In the genomic region with DNA sequence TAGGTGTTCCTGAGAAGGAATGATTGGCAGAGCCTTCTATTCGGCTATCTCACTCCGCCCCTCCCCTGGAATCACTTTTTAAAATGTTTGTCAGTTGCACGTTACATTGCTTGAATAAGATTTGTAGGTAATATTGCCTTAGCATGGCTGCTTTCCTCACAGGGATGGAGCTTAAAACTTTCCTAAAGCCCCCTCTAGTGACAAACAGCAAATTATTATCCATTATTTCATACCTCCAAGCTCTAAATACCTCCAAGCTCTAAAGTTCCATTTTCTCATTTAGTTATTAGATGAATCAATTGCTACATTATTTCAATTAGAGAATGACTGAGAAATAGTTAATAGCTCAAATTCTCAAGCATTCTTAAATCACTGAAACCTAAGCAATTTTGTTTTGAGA, we compare ENCODE assay signal across 10 cellular contexts. TPM values are rescaled to one million over a fixed set of nuclear protein-coding genes. Genes with fewer than 3 reads are reported as not detected.
DNase-seq lines count a peak whose midpoint lies in the region; ATAC-seq and TF ChIP-seq lines count a peak whose summit lies in the region.
"Had no signal": no experiment of that assay in that cellular context is flagged by ENCODE, and none has a peak within 500 bp of the region (broad histone marks: within the 10 kb centered on the region; RNA-seq: fewer than 3 reads in every experiment).

No MANE protein-coding gene starts in this region.

- H3K79me1 ChIP-seq in H9 (ENCODE audit: insufficient read depth, low read depth, low read length, poor library complexity, severe bottlenecking) = no peaks in the 10 kb centered on the region

- no peak overlapping the region for H2BK20ac ChIP-seq in H9 (ENCODE audit: low read depth, low read length, poor library complexity, severe bottlenecking)

- no peaks in the 10 kb centered on the region for H3K36me3 ChIP-seq in BE2C
- H3K36me3 ChIP-seq: esophagus squamous epithelium, suprapubic skin had no signal

- no peak overlapping the region for H3K4me2 ChIP-seq in H9 (ENCODE audit: insufficient read depth, insufficient read length, low read length)

- no peak overlapping the region for H4K91ac ChIP-seq in H9 (ENCODE audit: insufficient read length, low read depth, low read length)

- H3K4me3 ChIP-seq in BE2C (ENCODE audit: low read depth, low read length) = no peak overlapping the region
- H3K4me3 ChIP-seq: esophagus squamous epithelium, suprapubic skin had no signal

- no peak for DNase-seq in BE2C
- DNase-seq in H9 = no peak
- DNase-seq in SHP77 (lab: John Stamatoyannopoulos, UW) = peak; percentile 9 to 37
- DNase-seq in iPS-NIHi7 (ENCODE audit: extremely low spot score) = peak; percentile 17
- DNase-seq in SKM-1 treated with dmso at 0.1 percent for 144 hours (lab: John Stamatoyannopoulos, UW; ENCODE audit: unreplicated experiment) = no peak
- DNase-seq in nephron progenitor cell = no peak
- no peak for DNase-seq in activated CD8-positive, alpha-beta memory T cell treated with anti-CD3 and anti-CD28 coated beads, Interleukin-2, amount 50 U/mL, for 4 hours
- DNase-seq: esophagus squamous epithelium had no signal

- no peaks in the 10 kb centered on the region for H3K4me1 ChIP-seq in BE2C
- H3K4me1 ChIP-seq in H9 (ENCODE audit: insufficient read depth, low read length) = no peaks in the 10 kb centered on the region; the same call in 1 of the 2 replicates

- H3K27ac Mint-ChIP-seq in H9 = no peak overlapping the region
- no peak overlapping the region for H3K27ac Mint-ChIP-seq in nephron progenitor cell

- H2AFZ ChIP-seq in H9 (ENCODE audit: low read length) = peak overlapping the region; percentile 9

- H2BK15ac ChIP-seq in H9 (ENCODE audit: low read depth, low read length) = no peak overlapping the region

- no peaks in the 10 kb centered on the region for H3K79me2 ChIP-seq in H9 (ENCODE audit: insufficient read depth, low read length)

- no peak overlapping the region for H3K14ac ChIP-seq in H9 (ENCODE audit: insufficient read depth, low read length)

- H3K36me3 Mint-ChIP-seq in H9 (ENCODE audit: insufficient read depth in 1 of 3, low read depth in 3 of 3) = no peaks in the 10 kb centered on the region; a peak in 2 of 7 replicates
- no peaks in the 10 kb centered on the region for H3K36me3 Mint-ChIP-seq in nephron progenitor cell (ENCODE audit: low read depth)

- no CpG with 5 or more reads among the region's 3 CpGs for WGBS in H9 (ENCODE audit: extremely low coverage, insufficient read length, low lambda C conversion rate)

- no peak overlapping the region for H2BK12ac ChIP-seq in H9 (ENCODE audit: insufficient read length, low read depth, low read length)

- H2AK5ac ChIP-seq in H9 (ENCODE audit: insufficient read length, low read length) = no peak overlapping the region

- H3K4me3 Mint-ChIP-seq in H9 (no peak overlapping the region), nephron progenitor cell (no peak overlapping the region)

- ATAC-seq in GM18909 (IDR thresholded peaks at IDR 0.05; ENCODE audit: poor library complexity, unreplicated experiment) = no peak

- no peak overlapping the region for H3K23ac ChIP-seq in H9 (ENCODE audit: insufficient read length, low read depth, low read length)

- H4K5ac ChIP-seq in H9 (ENCODE audit: insufficient read length, low read depth, low read length) = no peak overlapping the region

- no peak overlapping the region for H2BK120ac ChIP-seq in H9 (ENCODE audit: low read depth, low read length, poor library complexity, severe bottlenecking)

- H3K27me3 Mint-ChIP-seq in H9 (ENCODE audit: low read depth) (peaks cover 6% of the 10 kb centered on the region), nephron progenitor cell (ENCODE audit: low read depth, poor library complexity) (peaks cover 37% of the 10 kb centered on the region)

- no peak overlapping the region for H2BK5ac ChIP-seq in H9 (ENCODE audit: insufficient read length, low read length)

- H4K8ac ChIP-seq in H9 (replicated peaks; ENCODE audit: insufficient read length, low read depth, low read length) = no peak overlapping the region

- H3K27me3 ChIP-seq in BE2C (0 out of 2 replicates have a peak, but pooled peaks cover 3% of the 10 kb centered on the region), H9 (ENCODE audit: insufficient read depth, low read length) (no peaks in the 10 kb centered on the region)
- H3K27me3 ChIP-seq: suprapubic skin had no signal

- TF ChIP-seq CTCF in BE2C (IDR thresholded peaks at IDR 0.05; ENCODE audit: low read depth, low read length) = peak; percentile 54
- TF ChIP-seq CTCF in H9 (conservative IDR thresholded peaks at IDR 0.05) = peak; percentile 32; the same call in 1 of the 3 replicates
- no peak for TF ChIP-seq CTCF in nephron progenitor cell (IDR thresholded peaks at IDR 0.05)

- H3K9me3 ChIP-seq in BE2C (no peaks in the 10 kb centered on the region), H9 (ENCODE audit: control insufficient read depth, low read depth, low read length) (no peaks in the 10 kb centered on the region)
- H3K9me3 ChIP-seq: esophagus squamous epithelium, suprapubic skin had no signal

- no peak overlapping the region for H3K56ac ChIP-seq in H9 (ENCODE audit: insufficient read length, low read depth, low read length)

- H3T11ph ChIP-seq in H9 (ENCODE audit: low read length) = no peak overlapping the region

- H3K18ac ChIP-seq in H9 (ENCODE audit: insufficient read length, low read depth, low read length) = no peak overlapping the region

- peaks cover 6 to 9% of the 10 kb centered on the region in 2 experiments for H3K9me3 Mint-ChIP-seq in H9
- H3K9me3 Mint-ChIP-seq in nephron progenitor cell = peaks cover 11% of the 10 kb centered on the region

- no peak overlapping the region for H3K4ac ChIP-seq in H9 (ENCODE audit: low read depth, low read length)

- no peak overlapping the region for H3K9ac ChIP-seq in H9 (ENCODE audit: extremely low read depth, insufficient read length, low read length)

- H4K20me1 ChIP-seq in H9 (ENCODE audit: control insufficient read depth, insufficient read depth, insufficient read length) = no peaks in the 10 kb centered on the region

- no peaks in the 10 kb centered on the region for H3K23me2 ChIP-seq in H9 (ENCODE audit: insufficient read length, low read depth, low read length, poor library complexity, severe bottlenecking)

- H3K4me1 Mint-ChIP-seq in H9 (peaks cover 16 to 19% of the 10 kb centered on the region in 2 experiments), nephron progenitor cell (peaks cover 5% of the 10 kb centered on the region)

- no peak overlapping the region for H3K27ac ChIP-seq in H9 (ENCODE audit: insufficient read length, low read depth, low read length)
- H3K27ac ChIP-seq: esophagus squamous epithelium, suprapubic skin had no signal

RNA-seq across cellular contexts. Expression of gene SPATA7, which starts 5.1 kb away (rescaled TPM):
- 8.1 TPM for polyA plus RNA-seq in BE2C (2012; ENCODE audit: insufficient read depth, insufficient read length, low read depth)
- 5.3 and 6.0 TPM in 2 replicates for total RNA-seq in H9 (2021)

RNA-seq across cellular contexts. Expression of gene KCNK10, which starts 57.3 kb away (rescaled TPM):
- polyA plus RNA-seq in BE2C (2012; ENCODE audit: insufficient read depth, insufficient read length, low read depth) = 0.31 TPM
- 0.29 and 0.33 TPM in 2 replicates for total RNA-seq in H9 (2021)

Comparison
In these comparisons a context has a peak if more than half of its experiments do, and no peak if none do; other contexts are left out.
1. DNase-seq: peak in SHP77 (2 of 2) and iPS-NIHi7 (single experiment); none in BE2C (single experiment), H9 (single experiment), SKM-1 treated with dmso at 0.1 percent for 144 hours (single experiment), nephron progenitor cell (single experiment) and activated CD8-positive, alpha-beta memory T cell treated with anti-CD3 and anti-CD28 coated beads, Interleukin-2, amount 50 U/mL, for 4 hours (single experiment).